10 cellular contexts compared by ENCODE assay signal in the genomic region with DNA sequence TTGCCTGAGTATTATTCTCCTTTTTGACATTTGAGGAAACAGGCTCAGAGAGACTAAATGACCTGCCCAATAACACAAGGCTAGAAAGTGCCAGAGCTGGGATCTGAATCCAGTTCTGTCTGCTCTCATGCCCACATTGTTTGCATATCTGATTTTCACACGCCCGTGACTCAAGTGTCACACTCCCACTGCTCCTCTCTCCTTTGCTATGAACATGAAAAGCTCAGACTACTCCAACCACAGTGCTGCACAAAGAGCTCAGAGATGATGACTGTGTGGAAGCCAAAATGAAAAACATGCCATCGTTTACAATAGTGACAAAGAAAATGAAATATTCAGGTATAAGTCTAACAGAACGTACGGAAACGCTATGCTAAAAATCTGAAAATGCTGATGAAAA.
DNase-seq lines count a peak whose midpoint lies in the region; ATAC-seq, FAIRE-seq and TF ChIP-seq lines count a peak whose summit lies in the region.
"Had no signal": no experiment of that assay in that cellular context is flagged by ENCODE, and none has a peak within 500 bp of the region (broad histone marks: within the 10 kb centered on the region; RNA-seq: fewer than 3 reads in every experiment).

No MANE protein-coding gene starts in this region.

- in situ Hi-C loops in brain microvascular endothelial cell (cut with HindIII; ENCODE audit: low pct_ligation_motif_present, low sequenced_read_pairs), result no loop called here

- H3K27me3 ChIP-seq in SJSA1 (replicated peaks) (no peaks in the 10 kb centered on the region), brain microvascular endothelial cell (replicated peaks) (no peaks in the 10 kb centered on the region)
- H3K27me3 ChIP-seq: SJCRH30 had no signal

- peaks cover 10% of the 10 kb centered on the region; the same call in 1 of the 2 replicates for H3K36me3 ChIP-seq in SJSA1
- peaks cover 4% of the 10 kb centered on the region for H3K36me3 ChIP-seq in brain microvascular endothelial cell (replicated peaks)

- intact Hi-C loops in left colon (cut with DNase I, micrococcal nuclease), result no loop called here

- FAIRE-seq in GM19239 (lab: Jason Lieb, UNC), result peak; percentile 82

- no peak for DNase-seq in GM19239 (ENCODE audit: insufficient read length, low spot score)
- DNase-seq in SJSA1 (ENCODE audit: low read depth in 1 of 2, low spot score in 2 of 2), result peak in 1 of 2 experiments; percentile 51
- DNase-seq in brain microvascular endothelial cell, result peak; percentile 65
- peak; percentile 77 for DNase-seq in stimulated activated CD4-positive, alpha-beta T cell treated with anti-CD3 and anti-CD28 coated beads, Interleukin-4, amount 100 ng/mL, for 24 hours
- no peak for DNase-seq in left colon
- DNase-seq in NCI-H1092 (lab: John Stamatoyannopoulos, UW), result no peak
- no peak for DNase-seq in amygdala (lab: John Stamatoyannopoulos, UW)
- DNase-seq: central memory CD4-positive, alpha-beta T cell; SJCRH30 had no signal

- peaks cover 58% of the 10 kb centered on the region for H3K4me1 ChIP-seq in SJSA1 (replicated peaks)

- H3K27ac ChIP-seq in SJSA1 (peak overlapping the region; percentile 5), brain microvascular endothelial cell (peak overlapping the region; percentile 49)
- H3K27ac ChIP-seq: SJCRH30 had no signal

- H3K4me3 ChIP-seq in SJSA1 (no peak overlapping the region), brain microvascular endothelial cell (ENCODE audit: low read depth, low read length) (no peak overlapping the region)
- H3K4me3 ChIP-seq: SJCRH30 had no signal

- TF ChIP-seq CTCF in brain microvascular endothelial cell (IDR thresholded peaks at IDR 0.05; ENCODE audit: low read depth, low read length, missing control alignments), result no peak

- no peaks in the 10 kb centered on the region for H3K9me3 ChIP-seq in SJSA1 (replicated peaks)
- H3K9me3 ChIP-seq: SJCRH30 had no signal

- ATAC-seq in HG02840 (IDR thresholded peaks at IDR 0.05; ENCODE audit: low FRiP score, unreplicated experiment) (no peak), left colon (no peak)

Comparison
In these comparisons a context has a peak if more than half of its experiments do, and no peak if none do; other contexts are left out.
1. DNase-seq: peak in brain microvascular endothelial cell (single experiment) and stimulated activated CD4-positive, alpha-beta T cell treated with anti-CD3 and anti-CD28 coated beads, Interleukin-4, amount 100 ng/mL, for 24 hours (single experiment); none in GM19239 (single experiment), left colon (0 of 2), NCI-H1092 (single experiment) and amygdala (0 of 56).